In genomic region chr6:47098570-47098993, GRCh38 we compare ENCODE assay signal across 18 cellular contexts. TPM values are rescaled to one million over a fixed set of nuclear protein-coding genes. Genes with fewer than 3 reads are reported as not detected.
A peak's percentile ranks its signal among the peaks of the same experiment; 100 is the strongest.
DNase-seq lines count a peak whose midpoint lies in the region; ATAC-seq and TF ChIP-seq lines count a peak whose summit lies in the region.
"Had no signal": no experiment of that assay in that cellular context is flagged by ENCODE, and none has a peak within 500 bp of the region (broad histone marks: within the 10 kb centered on the region; RNA-seq: fewer than 3 reads in every experiment).

No MANE protein-coding gene starts in this region.

- H3K9me2 ChIP-seq in GM23338 (ENCODE audit: insufficient read depth): 0 out of 2 replicates have a peak, but pooled peaks cover 14% of the 10 kb centered on the region
- H3K9me2 ChIP-seq: SK-N-SH had no signal

- H3K36me3 Mint-ChIP-seq in GM23338 (ENCODE audit: low read depth): no peaks in the 10 kb centered on the region
- H3K36me3 Mint-ChIP-seq in activated naive CD8-positive, alpha-beta T cell treated with anti-CD3 and anti-CD28 coated beads, Interleukin-2, amount 50 U/mL, for 24 hours (ENCODE audit: low read depth): no peaks in the 10 kb centered on the region
- H3K36me3 Mint-ChIP-seq: activated naive CD4-positive, alpha-beta T cell treated with anti-CD3 and anti-CD28 coated beads, Interleukin-2, amount 50 U/mL, for 72 hours; CD4-positive, CD25-positive, alpha-beta regulatory T cell had no signal

- H3K4me1 ChIP-seq in GM23338 (ENCODE audit: insufficient read depth) (no peaks in the 10 kb centered on the region; the same call in 1 of the 2 replicates), adrenal gland (replicated peaks in 1 of 2) (peaks cover 0 to 5% of the 10 kb centered on the region in 2 donors), sigmoid colon (peaks cover 0 to 24% (median 2%) of the 10 kb centered on the region in 4 donors)
- H3K4me1 ChIP-seq: right lobe of liver had no signal

- H3K27ac Mint-ChIP-seq in GM23338: no peak overlapping the region
- H3K27ac Mint-ChIP-seq in activated naive CD8-positive, alpha-beta T cell treated with anti-CD3 and anti-CD28 coated beads, Interleukin-2, amount 50 U/mL, for 24 hours: no peak overlapping the region
- H3K27ac Mint-ChIP-seq: activated naive CD4-positive, alpha-beta T cell treated with anti-CD3 and anti-CD28 coated beads, Interleukin-2, amount 50 U/mL, for 72 hours; nephron progenitor cell had no signal

- H3K27me3 ChIP-seq in GM23338 (ENCODE audit: insufficient read depth) (no peaks in the 10 kb centered on the region), adrenal gland (no peaks in the 10 kb centered on the region), sigmoid colon (no peaks in the 10 kb centered on the region), dorsolateral prefrontal cortex (no peaks in the 10 kb centered on the region)
- H3K27me3 ChIP-seq: colonic mucosa, right lobe of liver had no signal

- no peaks in the 10 kb centered on the region for H3K36me3 ChIP-seq in GM23338 (ENCODE audit: insufficient read depth)
- H3K36me3 ChIP-seq in adrenal gland (replicated peaks in 1 of 2): no peaks in the 10 kb centered on the region
- no peaks in the 10 kb centered on the region for H3K36me3 ChIP-seq in sigmoid colon
- H3K36me3 ChIP-seq: colonic mucosa, right lobe of liver, WERI-Rb-1 had no signal

- H3K27me3 Mint-ChIP-seq in GM23338 (ENCODE audit: insufficient read depth, low read depth, poor library complexity): peaks cover 5% of the 10 kb centered on the region
- no peaks in the 10 kb centered on the region for H3K27me3 Mint-ChIP-seq in activated naive CD8-positive, alpha-beta T cell treated with anti-CD3 and anti-CD28 coated beads, Interleukin-2, amount 50 U/mL, for 24 hours
- H3K27me3 Mint-ChIP-seq: CD4-positive, CD25-positive, alpha-beta regulatory T cell had no signal

- no peak overlapping the region for H3K4me3 Mint-ChIP-seq in GM23338
- no peak overlapping the region for H3K4me3 Mint-ChIP-seq in activated naive CD8-positive, alpha-beta T cell treated with anti-CD3 and anti-CD28 coated beads, Interleukin-2, amount 50 U/mL, for 24 hours
- H3K4me3 Mint-ChIP-seq: CD4-positive, CD25-positive, alpha-beta regulatory T cell; nephron progenitor cell had no signal

- H3K9me3 ChIP-seq in adrenal gland (replicated peaks in 1 of 3) (no peaks in the 10 kb centered on the region), sigmoid colon (no peaks in the 10 kb centered on the region)
- H3K9me3 ChIP-seq: colonic mucosa, right lobe of liver, SK-N-SH had no signal

- no peaks in the 10 kb centered on the region for H3F3A ChIP-seq in GM23338 (replicated peaks; ENCODE audit: low read depth)

- peaks cover 5% of the 10 kb centered on the region for H3K4me1 Mint-ChIP-seq in GM23338
- H3K4me1 Mint-ChIP-seq in activated naive CD8-positive, alpha-beta T cell treated with anti-CD3 and anti-CD28 coated beads, Interleukin-2, amount 50 U/mL, for 24 hours: no peaks in the 10 kb centered on the region
- H3K4me1 Mint-ChIP-seq: CD4-positive, CD25-positive, alpha-beta regulatory T cell had no signal

- TF ChIP-seq POLR2A in adrenal gland (IDR thresholded peaks at IDR 0.05): no peak
- no peak for TF ChIP-seq POLR2A in sigmoid colon (IDR thresholded peaks at IDR 0.05)

- TF ChIP-seq CTCF in GM23338 (conservative IDR thresholded peaks at IDR 0.05; ENCODE audit: low read depth in 2 of 2) (no peak), adrenal gland (IDR thresholded peaks at IDR 0.05) (no peak), foreskin fibroblast (IDR thresholded peaks at IDR 0.05; ENCODE audit: low read depth, low read length) (no peak), sigmoid colon (IDR thresholded peaks at IDR 0.05) (no peak), dorsolateral prefrontal cortex (IDR thresholded peaks at IDR 0.05 in 54 of 56, conservative IDR thresholded peaks at IDR 0.05 in 2 of 56; ENCODE audit: low read depth in 1 of 56, partially characterized antibody in 56 of 56) (no peak)

- no peak for TF ChIP-seq EP300 in sigmoid colon (IDR thresholded peaks at IDR 0.05)

- H3K4me3 ChIP-seq in GM23338 (no peak overlapping the region), adrenal gland (no peak overlapping the region), foreskin fibroblast (ENCODE audit: low read depth in 1 of 2, low read length in 2 of 2) (no peak overlapping the region), sigmoid colon (no peak overlapping the region), dorsolateral prefrontal cortex (no peak overlapping the region)
- H3K4me3 ChIP-seq: colonic mucosa, GM23248, right lobe of liver had no signal

- H3K27ac ChIP-seq in GM23338 (ENCODE audit: low read depth): no peak overlapping the region
- no peak overlapping the region for H3K27ac ChIP-seq in adrenal gland
- H3K27ac ChIP-seq in sigmoid colon: peak overlapping the region in 2 of 4 donors; percentile 16 to 48
- H3K27ac ChIP-seq in dorsolateral prefrontal cortex: no peak overlapping the region
- H3K27ac ChIP-seq: colonic mucosa, GM23248, right lobe of liver, WERI-Rb-1 had no signal

- no peak for ATAC-seq in GM23338
- ATAC-seq in HG02623 (IDR thresholded peaks at IDR 0.05; ENCODE audit: unreplicated experiment): no peak
- ATAC-seq in activated naive CD8-positive, alpha-beta T cell treated with anti-CD3 and anti-CD28 coated beads, Interleukin-2, amount 50 U/mL, for 24 hours: no peak
- ATAC-seq: activated naive CD4-positive, alpha-beta T cell treated with anti-CD3 and anti-CD28 coated beads, Interleukin-2, amount 50 U/mL, for 72 hours had no signal

- H3K79me2 ChIP-seq in GM23338 (replicated peaks; ENCODE audit: insufficient read depth): no peaks in the 10 kb centered on the region

- WGBS in adrenal gland, 4 donors: 57 to 67% (median 64%) methylated on average over 6 of the region's 6 CpGs
- WGBS in sigmoid colon, 2 donors: 75 to 79% methylated on average over 6 of the region's 6 CpGs

- H3K9me3 Mint-ChIP-seq in GM23338: no peaks in the 10 kb centered on the region
- H3K9me3 Mint-ChIP-seq in activated naive CD8-positive, alpha-beta T cell treated with anti-CD3 and anti-CD28 coated beads, Interleukin-2, amount 50 U/mL, for 24 hours: no peaks in the 10 kb centered on the region
- H3K9me3 Mint-ChIP-seq: activated naive CD4-positive, alpha-beta T cell treated with anti-CD3 and anti-CD28 coated beads, Interleukin-2, amount 50 U/mL, for 72 hours; nephron progenitor cell had no signal

- no peaks in the 10 kb centered on the region for H4K20me1 ChIP-seq in GM23338 (replicated peaks; ENCODE audit: insufficient read depth)

- DNase-seq in GM23338 (ENCODE audit: low spot score) (no peak), adrenal gland (peak in 4 of 7 donors; percentile 25 to 61 (median 36)), foreskin fibroblast (peak; percentile 54 to 55), sigmoid colon (peak; percentile 74), dorsolateral prefrontal cortex (no peak), NCI-H510A treated with DMSO at 0.1 percent for 48 hours (lab: John Stamatoyannopoulos, UW) (no peak)
- no peak for DNase-seq in activated naive CD8-positive, alpha-beta T cell treated with anti-CD3 and anti-CD28 coated beads, Interleukin-2, amount 50 U/mL, for 24 hours
- DNase-seq: CD4-positive, CD25-positive, alpha-beta regulatory T cell; colonic mucosa; GM23248; KG1; NCI-H2029 treated with DMSO at 0.1 percent for 48 hours; nephron progenitor cell; right lobe of liver; SK-N-SH; WERI-Rb-1 had no signal

- peak overlapping the region; percentile 69; the same call in 1 of the 2 replicates for H2AFZ ChIP-seq in GM23338
- H2AFZ ChIP-seq: GM23248 had no signal

- no peak overlapping the region for H3K4me2 ChIP-seq in GM23338
- H3K4me2 ChIP-seq: SK-N-SH had no signal

- intact Hi-C loops in adrenal gland (cut with DNase I) (no loop called here), sigmoid colon (cut with DNase I) (loop anchor here (5.0 kb wide), 1 partner anchor 144 kb away; no protein-coding TSS in a partner anchor), dorsolateral prefrontal cortex (cut with DNase I) (loop anchor here in 1 of 2 donors (1.0 to 5.0 kb wide), 2 partner anchors 149 to 211 kb away; partner anchors contain the start of gene TNFRSF21)

TF ChIP-seq in GM23338, 12 proteins besides CTCF, POLR2A, EP300 and RAD21 (continues in another document):
- TF ChIP-seq NANOG (IDR thresholded peaks at IDR 0.05; ENCODE audit: borderline replicate concordance): no peak
- no peak for TF ChIP-seq CREB1 (CRISPR knock-in tag; IDR thresholded peaks at IDR 0.05; ENCODE audit: low read depth)
- TF ChIP-seq, protein P1, sequence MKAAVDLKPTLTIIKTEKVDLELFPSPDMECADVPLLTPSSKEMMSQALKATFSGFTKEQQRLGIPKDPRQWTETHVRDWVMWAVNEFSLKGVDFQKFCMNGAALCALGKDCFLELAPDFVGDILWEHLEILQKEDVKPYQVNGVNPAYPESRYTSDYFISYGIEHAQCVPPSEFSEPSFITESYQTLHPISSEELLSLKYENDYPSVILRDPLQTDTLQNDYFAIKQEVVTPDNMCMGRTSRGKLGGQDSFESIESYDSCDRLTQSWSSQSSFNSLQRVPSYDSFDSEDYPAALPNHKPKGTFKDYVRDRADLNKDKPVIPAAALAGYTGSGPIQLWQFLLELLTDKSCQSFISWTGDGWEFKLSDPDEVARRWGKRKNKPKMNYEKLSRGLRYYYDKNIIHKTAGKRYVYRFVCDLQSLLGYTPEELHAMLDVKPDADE (IDR thresholded peaks at IDR 0.05): no peak
- no peak for TF ChIP-seq ZNF114 (CRISPR knock-in tag; IDR thresholded peaks at IDR 0.05)

RNA-seq across cellular contexts. Expression of gene ADGRF1, which starts 56.5 kb away (rescaled TPM):
- total RNA-seq in GM23338 (2014; rRNA removed; shearing (Covaris generic)): not detected in 2 replicates
- polyA plus RNA-seq in GM23338 (2016; fragmentation: Nextera tagmentation; extraction: Ambion mirVana) (not detected in 2 replicates), adrenal gland (under 1 TPM in 2 of 3 donors, not detected in 1; under 0.01 to 0.24 TPM), sigmoid colon (1 to 10 TPM in 1 of 3 donors, under 1 TPM in 1, not detected in 1; 0.46 to 1.0 TPM)
- total RNA-seq in adrenal gland (under 1 TPM in 2 of 8 donors, not detected in 6; 0.19 to 0.25 TPM), sigmoid colon (not detected), dorsolateral prefrontal cortex (not detected)
- total RNA-seq: activated naive CD4-positive, alpha-beta T cell treated with anti-CD3 and anti-CD28 coated beads, Interleukin-2, amount 50 U/mL, for 72 hours; CD4-positive, CD25-positive, alpha-beta regulatory T cell; GM23248; right lobe of liver had no signal
- polyA plus RNA-seq: CD4-positive, CD25-positive, alpha-beta regulatory T cell; GM23248; SK-N-SH had no signal

Comparison
In these comparisons a context has a peak if more than half of its experiments do, and no peak if none do; other contexts are left out.
1. DNase-seq: peak in adrenal gland (4 of 7), foreskin fibroblast (2 of 2) and sigmoid colon (single experiment); none in GM23338 (single experiment), activated naive CD8-positive, alpha-beta T cell treated with anti-CD3 and anti-CD28 coated beads, Interleukin-2, amount 50 U/mL, for 24 hours (single experiment), dorsolateral prefrontal cortex (0 of 10) and NCI-H510A treated with DMSO at 0.1 percent for 48 hours (single experiment).